In the genomic region with DNA sequence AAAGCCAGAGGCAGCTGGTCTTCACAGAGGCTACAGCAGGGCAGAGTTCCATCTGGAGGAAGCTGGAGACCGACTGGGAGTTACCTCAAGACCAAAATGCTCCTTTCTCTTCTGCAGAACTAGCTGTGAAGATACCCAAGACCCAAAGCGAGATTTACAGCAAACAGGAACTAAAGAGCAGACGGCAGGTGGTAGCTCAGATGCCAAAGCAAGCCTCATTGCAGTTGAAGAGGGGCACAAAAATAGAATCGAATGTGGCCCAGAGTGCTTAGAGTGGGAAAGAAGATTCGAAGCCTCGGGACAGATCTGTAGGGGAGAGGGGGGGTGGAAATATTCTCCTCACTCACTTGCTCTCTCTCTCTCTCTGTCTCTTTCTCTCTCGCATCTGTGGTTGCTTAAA, we compare ENCODE assay signal across 1 cellular context.
TF ChIP-seq lines count a peak whose summit lies in the region.

No MANE protein-coding gene starts in this region.

TF ChIP-seq in GM23338, 12 proteins besides CTCF, POLR2A, EP300 and RAD21 (continued from another document):
- TF ChIP-seq CREB1 (CRISPR knock-in tag; IDR thresholded peaks at IDR 0.05; ENCODE audit: low read depth) (no peak), ZNF114 (CRISPR knock-in tag; IDR thresholded peaks at IDR 0.05) (no peak), NANOG (IDR thresholded peaks at IDR 0.05; ENCODE audit: borderline replicate concordance) (no peak), POLR2AphosphoS5 (IDR thresholded peaks at IDR 0.05; ENCODE audit: low read depth) (no peak)
